ENCODE assay signal across 8 cellular contexts in genomic region chr1:15524283-15525042, GRCh38. TPM values are rescaled to one million over a fixed set of nuclear protein-coding genes. Genes with fewer than 3 reads are reported as not detected.
A peak's percentile ranks its signal among the peaks of the same experiment; 100 is the strongest.
DNase-seq lines count a peak whose midpoint lies in the region; ATAC-seq, FAIRE-seq and TF ChIP-seq lines count a peak whose summit lies in the region.

No MANE protein-coding gene starts in this region.

- H3K27ac ChIP-seq in right atrium auricular region: peak overlapping the region; percentile 92 to 99

- TF ChIP-seq CTCF in right atrium auricular region (IDR thresholded peaks at IDR 0.05): no peak

- FAIRE-seq in urothelium cell line (lab: Jason Lieb, UNC): peak; percentile 88

- H3K36me3 ChIP-seq in right atrium auricular region: no peaks in the 10 kb centered on the region

- peak; percentile 34 for ATAC-seq in HG02938 (IDR thresholded peaks at IDR 0.05; ENCODE audit: unreplicated experiment)

- peak; percentile 12 for TF ChIP-seq POLR2A in GM15510 (IDR thresholded peaks at IDR 0.05; ENCODE audit: borderline replicate concordance, extremely low read depth, insufficient read length)

- DNase-seq in NCI-H187 (lab: John Stamatoyannopoulos, UW) (peak; percentile 95 to 100), T-helper 2 cell (peak; percentile 96 to 100 (median 99)), anterior cingulate cortex (lab: John Stamatoyannopoulos, UW) (peak; percentile 95 to 100 (median 99)), right atrium auricular region (ENCODE audit: low spot score) (peak; percentile 99), pulmonary artery endothelial cell (ENCODE audit: low read depth, low spot score) (peak; percentile 87), urothelium cell line (ENCODE audit: low spot score) (peak; percentile 96)

- H3K27me3 ChIP-seq in right atrium auricular region: no peaks in the 10 kb centered on the region

- H3K4me1 ChIP-seq in right atrium auricular region: peaks cover 0 to 31% of the 10 kb centered on the region in 2 donors

- peak overlapping the region; percentile 56 to 95 for H3K4me3 ChIP-seq in right atrium auricular region

- H3K9me3 ChIP-seq in right atrium auricular region: no peaks in the 10 kb centered on the region

RNA-seq across cellular contexts. Expression of gene CASP9, which starts 0.4 kb away (rescaled TPM):
- total RNA-seq in right atrium auricular region: 10 to 100 TPM in 1 of 2 donors, 1 to 10 TPM in 1; 6.8 to 11.9 TPM
- 4.2 and 6.3 TPM in 2 replicates for total RNA-seq in pulmonary artery endothelial cell

RNA-seq across cellular contexts. Expression of gene DNAJC16, which starts 2.2 kb away (rescaled TPM):
- total RNA-seq in right atrium auricular region (10 to 100 TPM; 11.2 to 14.5 TPM), pulmonary artery endothelial cell (13.1 and 17.4 TPM in 2 replicates)

RNA-seq across cellular contexts. Expression of gene CELA2B, which starts 48.6 kb away (rescaled TPM):
- total RNA-seq in right atrium auricular region: not detected
- total RNA-seq in pulmonary artery endothelial cell: not detected in 2 replicates

Comparison
In these comparisons a context has a peak if more than half of its experiments do, and no peak if none do; other contexts are left out.
1. Peak in every context shown above with its lines: DNase-seq, ATAC-seq, H3K4me3 ChIP-seq and H3K27ac ChIP-seq.